ENCODE assay signal across 18 cellular contexts in the genomic region with DNA sequence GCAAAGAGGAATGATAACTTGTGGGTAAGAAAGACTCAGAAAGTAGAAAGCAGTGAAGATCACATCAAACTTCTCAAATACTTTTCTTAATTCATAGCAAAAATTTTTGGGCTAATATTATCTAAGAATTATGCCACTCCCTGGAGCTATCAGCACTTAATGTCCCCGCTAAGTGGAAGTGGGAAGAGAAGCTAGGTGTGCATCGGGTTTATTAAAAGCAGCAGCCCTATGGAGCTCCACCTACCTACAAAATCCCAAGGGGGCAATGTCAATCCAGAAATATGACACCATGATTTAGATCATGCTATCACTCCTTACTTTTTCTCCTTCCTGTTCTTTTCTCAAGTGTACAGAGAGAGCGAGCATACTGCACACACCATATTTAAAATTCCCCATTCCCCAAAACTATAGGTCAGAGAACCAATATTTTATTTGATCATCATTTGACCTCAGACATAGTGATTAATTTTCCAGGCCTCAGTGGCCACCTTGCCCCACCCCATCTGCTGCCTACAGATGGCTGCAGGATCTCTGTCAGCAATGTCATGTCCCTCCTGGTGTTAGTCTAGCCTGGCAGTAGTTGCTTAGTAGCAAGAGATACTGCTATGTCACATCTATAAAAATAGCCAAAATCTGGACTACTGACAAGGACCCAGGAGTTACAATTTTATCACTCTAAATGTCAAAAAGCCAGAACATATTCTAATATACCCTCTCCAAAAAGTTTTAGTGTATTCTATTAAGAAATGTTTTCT.
DNase-seq lines count a peak whose midpoint lies in the region; ATAC-seq and TF ChIP-seq lines count a peak whose summit lies in the region.
"Had no signal": no experiment of that assay in that cellular context is flagged by ENCODE, and none has a peak within 500 bp of the region (broad histone marks: within the 10 kb centered on the region; RNA-seq: fewer than 3 reads in every experiment).

No MANE protein-coding gene starts in this region.

- no peak for TF ChIP-seq CTCF in tibial nerve (IDR thresholded peaks at IDR 0.05)
- no peak for TF ChIP-seq CTCF in endodermal cell (conservative IDR thresholded peaks at IDR 0.05)

- H3K27me3 ChIP-seq in tibial nerve, result no peaks in the 10 kb centered on the region
- H3K27me3 ChIP-seq in endodermal cell (ENCODE audit: control insufficient read depth, insufficient read depth, low read length, poor library complexity, severe bottlenecking), result no peaks in the 10 kb centered on the region
- H3K27me3 ChIP-seq: body of pancreas, hepatocyte had no signal

- H3K27ac Mint-ChIP-seq in endodermal cell, result no peak overlapping the region
- H3K27ac Mint-ChIP-seq: activated T-helper 17 cell treated with anti-CD3 and anti-CD28 coated beads, Interleukin-2, amount 50 U/mL, for 72 hours had no signal

- H3K4me1 ChIP-seq in tibial nerve, result no peaks in the 10 kb centered on the region
- H3K4me1 ChIP-seq in endodermal cell (ENCODE audit: control insufficient read depth, insufficient read depth, low read length), result no peaks in the 10 kb centered on the region
- H3K4me1 ChIP-seq: body of pancreas, suprapubic skin had no signal

- DNase-seq in NCI-H510A treated with DMSO at 0.1 percent for 48 hours (lab: John Stamatoyannopoulos, UW), result peak; percentile 11
- DNase-seq in NCI-H510A (lab: John Stamatoyannopoulos, UW), result no peak
- no peak for DNase-seq in HEK293T (ENCODE audit: extremely low spot score)
- peak; percentile 70 for DNase-seq in NCI-H82 (lab: John Stamatoyannopoulos, UW)
- no peak for DNase-seq in left cardiac atrium
- no peak for DNase-seq in tibial nerve (ENCODE audit: low spot score in 2 of 2)
- DNase-seq in endodermal cell, result no peak
- DNase-seq: activated naive CD4-positive, alpha-beta T cell treated with anti-CD3 and anti-CD28 coated beads, Interleukin-2, amount 50 U/mL, for 16 hours; NCI-H187 had no signal

- no peak overlapping the region for H3K4me3 ChIP-seq in tibial nerve
- H3K4me3 ChIP-seq in endodermal cell (ENCODE audit: low read length), result no peak overlapping the region
- H3K4me3 ChIP-seq: A549, body of pancreas, dorsolateral prefrontal cortex, hepatocyte, K562, PC-9, suprapubic skin had no signal

- H3K27ac ChIP-seq in tibial nerve (no peak overlapping the region), endodermal cell (ENCODE audit: low read depth, low read length) (no peak overlapping the region)
- H3K27ac ChIP-seq: body of pancreas, dorsolateral prefrontal cortex, hepatocyte, PC-9, suprapubic skin had no signal

- no peak for TF ChIP-seq EP300 in tibial nerve (IDR thresholded peaks at IDR 0.05)

- H3K4me1 Mint-ChIP-seq in endodermal cell, result peaks cover 10% of the 10 kb centered on the region
- H3K4me1 Mint-ChIP-seq: activated T-helper 17 cell treated with anti-CD3 and anti-CD28 coated beads, Interleukin-2, amount 50 U/mL, for 72 hours had no signal

- 77 to 79% methylated on average over 3 of the region's 3 CpGs for WGBS in tibial nerve, 2 donors
- 87 to 100% methylated on average over 1 to 3 of the region's 3 CpGs for WGBS in endodermal cell (ENCODE audit: insufficient coverage in 1 of 2, insufficient read length in 1 of 2), 2 experiments

- H3K4me3 Mint-ChIP-seq in endodermal cell, result no peak overlapping the region
- H3K4me3 Mint-ChIP-seq: activated T-helper 17 cell treated with anti-CD3 and anti-CD28 coated beads, Interleukin-2, amount 50 U/mL, for 72 hours had no signal

- no peak overlapping the region for H3K9ac ChIP-seq in endodermal cell (ENCODE audit: extremely low read depth, low read length, poor library complexity, severe bottlenecking)

- H3K9me3 Mint-ChIP-seq in endodermal cell, result peaks cover 6% of the 10 kb centered on the region
- H3K9me3 Mint-ChIP-seq: activated T-helper 17 cell treated with anti-CD3 and anti-CD28 coated beads, Interleukin-2, amount 50 U/mL, for 72 hours had no signal

- peak; percentile 34 to 44 for ATAC-seq in left cardiac atrium
- ATAC-seq in GM19023 (IDR thresholded peaks at IDR 0.05; ENCODE audit: unreplicated experiment), result no peak

- no peaks in the 10 kb centered on the region for H3K9me3 ChIP-seq in tibial nerve
- no peaks in the 10 kb centered on the region for H3K9me3 ChIP-seq in endodermal cell (ENCODE audit: control insufficient read depth, low read length)
- H3K9me3 ChIP-seq: A549, body of pancreas, suprapubic skin had no signal

- POLR2A ChIA-PET in HEK293T (lab: Yijun Ruan, JAX), result no interaction called here

- H3K36me3 ChIP-seq in tibial nerve, result no peaks in the 10 kb centered on the region
- no peaks in the 10 kb centered on the region for H3K36me3 ChIP-seq in endodermal cell (ENCODE audit: control insufficient read depth, insufficient read depth, low read length)
- H3K36me3 ChIP-seq: suprapubic skin had no signal

- TF ChIP-seq POLR2A in tibial nerve (IDR thresholded peaks at IDR 0.05), result no peak

- CTCF ChIA-PET in HEK293T (lab: Yijun Ruan, JAX), result interaction anchor here (0.9 kb wide), 2 partner anchors 16 to 718 kb away, joined by 3 to 5 read pairs; no protein-coding TSS in a partner anchor

- intact Hi-C loops in left cardiac atrium (cut with DNase I), result loop anchor here in 1 of 2 donors (2.0 kb wide), 1 partner anchor 673 kb away; no protein-coding TSS in a partner anchor

- H3K27me3 Mint-ChIP-seq in endodermal cell (ENCODE audit: insufficient read depth), result no peaks in the 10 kb centered on the region

- H3K36me3 Mint-ChIP-seq in endodermal cell (ENCODE audit: low read depth), result no peaks in the 10 kb centered on the region

TF ChIP-seq in HEK293T, 16 proteins besides CTCF, POLR2A, EP300 and RAD21:
- no peak for TF ChIP-seq FOXK2 (IDR thresholded peaks at IDR 0.05)
- TF ChIP-seq, protein P1, sequence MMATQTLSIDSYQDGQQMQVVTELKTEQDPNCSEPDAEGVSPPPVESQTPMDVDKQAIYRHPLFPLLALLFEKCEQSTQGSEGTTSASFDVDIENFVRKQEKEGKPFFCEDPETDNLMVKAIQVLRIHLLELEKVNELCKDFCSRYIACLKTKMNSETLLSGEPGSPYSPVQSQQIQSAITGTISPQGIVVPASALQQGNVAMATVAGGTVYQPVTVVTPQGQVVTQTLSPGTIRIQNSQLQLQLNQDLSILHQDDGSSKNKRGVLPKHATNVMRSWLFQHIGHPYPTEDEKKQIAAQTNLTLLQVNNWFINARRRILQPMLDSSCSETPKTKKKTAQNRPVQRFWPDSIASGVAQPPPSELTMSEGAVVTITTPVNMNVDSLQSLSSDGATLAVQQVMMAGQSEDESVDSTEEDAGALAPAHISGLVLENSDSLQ (IDR thresholded peaks at IDR 0.05), result peak; percentile 67

Comparison
In these comparisons a context has a peak if more than half of its experiments do, and no peak if none do; other contexts are left out.
1. DNase-seq: peak in NCI-H510A treated with DMSO at 0.1 percent for 48 hours (single experiment) and NCI-H82 (single experiment); none in NCI-H510A (single experiment), HEK293T (single experiment), left cardiac atrium (single experiment), tibial nerve (0 of 2) and endodermal cell (single experiment).